In the genomic region with DNA sequence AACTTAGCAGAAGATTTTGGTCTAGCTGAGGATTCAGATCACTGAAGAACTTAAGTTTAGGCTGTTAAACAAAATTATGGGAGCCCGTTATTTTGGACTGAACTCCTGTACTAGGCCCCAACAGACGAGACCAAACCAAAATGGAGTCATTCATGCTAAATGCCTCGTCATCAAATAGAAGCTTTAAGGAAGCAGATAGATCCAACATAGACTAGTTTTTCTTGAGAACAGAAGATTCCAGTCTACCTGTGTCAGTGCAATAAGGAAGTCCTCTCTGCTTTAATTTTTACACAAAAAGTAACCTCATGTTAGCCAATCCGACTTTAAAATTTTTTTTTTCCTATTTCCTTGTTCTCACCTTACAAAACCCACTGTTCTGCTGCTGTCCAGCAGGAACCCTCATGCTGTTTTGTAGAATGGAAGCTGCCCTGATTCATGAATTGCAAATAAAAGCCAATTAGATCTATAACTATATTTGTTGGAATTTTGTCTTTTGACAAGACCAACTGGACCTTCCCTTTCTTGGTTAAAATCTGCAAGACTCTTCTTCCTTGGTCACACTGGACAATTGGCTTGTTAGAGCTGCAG, we compare ENCODE assay signal across 2 cellular contexts.
TF ChIP-seq lines count a peak whose summit lies in the region.

No MANE protein-coding gene starts in this region.

TF ChIP-seq in A549, 52 proteins besides CTCF, POLR2A, EP300 and RAD21 (continued from another document and continues in another):
- TF ChIP-seq, protein P1, sequence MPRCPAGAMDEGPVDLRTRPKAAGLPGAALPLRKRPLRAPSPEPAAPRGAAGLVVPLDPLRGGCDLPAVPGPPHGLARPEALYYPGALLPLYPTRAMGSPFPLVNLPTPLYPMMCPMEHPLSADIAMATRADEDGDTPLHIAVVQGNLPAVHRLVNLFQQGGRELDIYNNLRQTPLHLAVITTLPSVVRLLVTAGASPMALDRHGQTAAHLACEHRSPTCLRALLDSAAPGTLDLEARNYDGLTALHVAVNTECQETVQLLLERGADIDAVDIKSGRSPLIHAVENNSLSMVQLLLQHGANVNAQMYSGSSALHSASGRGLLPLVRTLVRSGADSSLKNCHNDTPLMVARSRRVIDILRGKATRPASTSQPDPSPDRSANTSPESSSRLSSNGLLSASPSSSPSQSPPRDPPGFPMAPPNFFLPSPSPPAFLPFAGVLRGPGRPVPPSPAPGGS (IDR thresholded peaks at IDR 0.05), result no peak
- TF ChIP-seq, protein P2, sequence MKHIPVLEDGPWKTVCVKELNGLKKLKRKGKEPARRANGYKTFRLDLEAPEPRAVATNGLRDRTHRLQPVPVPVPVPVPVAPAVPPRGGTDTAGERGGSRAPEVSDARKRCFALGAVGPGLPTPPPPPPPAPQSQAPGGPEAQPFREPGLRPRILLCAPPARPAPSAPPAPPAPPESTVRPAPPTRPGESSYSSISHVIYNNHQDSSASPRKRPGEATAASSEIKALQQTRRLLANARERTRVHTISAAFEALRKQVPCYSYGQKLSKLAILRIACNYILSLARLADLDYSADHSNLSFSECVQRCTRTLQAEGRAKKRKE (CRISPR knock-in tag; IDR thresholded peaks at IDR 0.05; ENCODE audit: low read depth), result peak; percentile 69
- TF ChIP-seq, protein P3, sequence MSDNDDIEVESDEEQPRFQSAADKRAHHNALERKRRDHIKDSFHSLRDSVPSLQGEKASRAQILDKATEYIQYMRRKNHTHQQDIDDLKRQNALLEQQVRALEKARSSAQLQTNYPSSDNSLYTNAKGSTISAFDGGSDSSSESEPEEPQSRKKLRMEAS (IDR thresholded peaks at IDR 0.05), result no peak
- TF ChIP-seq, protein P4, sequence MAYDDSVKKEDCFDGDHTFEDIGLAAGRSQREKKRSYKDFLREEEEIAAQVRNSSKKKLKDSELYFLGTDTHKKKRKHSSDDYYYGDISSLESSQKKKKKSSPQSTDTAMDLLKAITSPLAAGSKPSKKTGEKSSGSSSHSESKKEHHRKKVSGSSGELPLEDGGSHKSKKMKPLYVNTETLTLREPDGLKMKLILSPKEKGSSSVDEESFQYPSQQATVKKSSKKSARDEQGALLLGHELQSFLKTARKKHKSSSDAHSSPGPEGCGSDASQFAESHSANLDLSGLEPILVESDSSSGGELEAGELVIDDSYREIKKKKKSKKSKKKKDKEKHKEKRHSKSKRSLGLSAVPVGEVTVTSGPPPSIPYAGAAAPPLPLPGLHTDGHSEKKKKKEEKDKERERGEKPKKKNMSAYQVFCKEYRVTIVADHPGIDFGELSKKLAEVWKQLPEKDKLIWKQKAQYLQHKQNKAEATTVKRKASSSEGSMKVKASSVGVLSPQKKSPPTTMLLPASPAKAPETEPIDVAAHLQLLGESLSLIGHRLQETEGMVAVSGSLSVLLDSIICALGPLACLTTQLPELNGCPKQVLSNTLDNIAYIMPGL (CRISPR knock-in tag; IDR thresholded peaks at IDR 0.05; ENCODE audit: borderline replicate concordance), result 0 out of 2 replicates have a peak, but pooled peaks have one; percentile 46
- TF ChIP-seq JUNB (IDR thresholded peaks at IDR 0.05) (no peak), RARB (CRISPR knock-in tag; IDR thresholded peaks at IDR 0.05) (no peak), ZFP36 (IDR thresholded peaks at IDR 0.05; ENCODE audit: borderline replicate concordance, partially characterized antibody) (no peak), CBX8 (IDR thresholded peaks at IDR 0.05) (no peak), HOXB5 (CRISPR knock-in tag; IDR thresholded peaks at IDR 0.05) (peak; percentile 65; the same call in 1 of the 2 replicates), MAFK (IDR thresholded peaks at IDR 0.05; ENCODE audit: partially characterized antibody) (peak; percentile 71), MAZ (IDR thresholded peaks at IDR 0.05; ENCODE audit: borderline replicate concordance, low read depth, low read length) (no peak), SMC3 (IDR thresholded peaks at IDR 0.05) (no peak), HEYL (CRISPR knock-in tag; IDR thresholded peaks at IDR 0.05) (peak; percentile 72; the same call in 1 of the 2 replicates), KDM5A (IDR thresholded peaks at IDR 0.05) (no peak), PHF8 (IDR thresholded peaks at IDR 0.05; ENCODE audit: borderline replicate concordance, low read depth) (no peak), GATA3 (IDR thresholded peaks at IDR 0.05; ENCODE audit: borderline replicate concordance) (no peak), TFCP2L1 (CRISPR knock-in tag; IDR thresholded peaks at IDR 0.05) (no peak), RNF2 (IDR thresholded peaks at IDR 0.05; ENCODE audit: borderline replicate concordance, low read depth) (no peak), EHF (CRISPR knock-in tag; IDR thresholded peaks at IDR 0.05) (peak; percentile 85), HDAC2 (IDR thresholded peaks at IDR 0.05) (no peak), FOSL2 (IDR thresholded peaks at IDR 0.05) (no peak), FOSL2 (CRISPR knock-in tag; IDR thresholded peaks at IDR 0.05) (no peak), TP53 (CRISPR knock-in tag; IDR thresholded peaks at IDR 0.05) (no peak)
- TF ChIP-seq, protein P5, sequence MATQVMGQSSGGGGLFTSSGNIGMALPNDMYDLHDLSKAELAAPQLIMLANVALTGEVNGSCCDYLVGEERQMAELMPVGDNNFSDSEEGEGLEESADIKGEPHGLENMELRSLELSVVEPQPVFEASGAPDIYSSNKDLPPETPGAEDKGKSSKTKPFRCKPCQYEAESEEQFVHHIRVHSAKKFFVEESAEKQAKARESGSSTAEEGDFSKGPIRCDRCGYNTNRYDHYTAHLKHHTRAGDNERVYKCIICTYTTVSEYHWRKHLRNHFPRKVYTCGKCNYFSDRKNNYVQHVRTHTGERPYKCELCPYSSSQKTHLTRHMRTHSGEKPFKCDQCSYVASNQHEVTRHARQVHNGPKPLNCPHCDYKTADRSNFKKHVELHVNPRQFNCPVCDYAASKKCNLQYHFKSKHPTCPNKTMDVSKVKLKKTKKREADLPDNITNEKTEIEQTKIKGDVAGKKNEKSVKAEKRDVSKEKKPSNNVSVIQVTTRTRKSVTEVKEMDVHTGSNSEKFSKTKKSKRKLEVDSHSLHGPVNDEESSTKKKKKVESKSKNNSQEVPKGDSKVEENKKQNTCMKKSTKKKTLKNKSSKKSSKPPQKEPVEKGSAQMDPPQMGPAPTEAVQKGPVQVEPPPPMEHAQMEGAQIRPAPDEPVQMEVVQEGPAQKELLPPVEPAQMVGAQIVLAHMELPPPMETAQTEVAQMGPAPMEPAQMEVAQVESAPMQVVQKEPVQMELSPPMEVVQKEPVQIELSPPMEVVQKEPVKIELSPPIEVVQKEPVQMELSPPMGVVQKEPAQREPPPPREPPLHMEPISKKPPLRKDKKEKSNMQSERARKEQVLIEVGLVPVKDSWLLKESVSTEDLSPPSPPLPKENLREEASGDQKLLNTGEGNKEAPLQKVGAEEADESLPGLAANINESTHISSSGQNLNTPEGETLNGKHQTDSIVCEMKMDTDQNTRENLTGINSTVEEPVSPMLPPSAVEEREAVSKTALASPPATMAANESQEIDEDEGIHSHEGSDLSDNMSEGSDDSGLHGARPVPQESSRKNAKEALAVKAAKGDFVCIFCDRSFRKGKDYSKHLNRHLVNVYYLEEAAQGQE (IDR thresholded peaks at IDR 0.05), result no peak

TF ChIP-seq in HCT116, 20 proteins besides CTCF, POLR2A, EP300 and RAD21 (continued from another document):
- TF ChIP-seq ELF1 (IDR thresholded peaks at IDR 0.05; ENCODE audit: borderline replicate concordance, low read depth) (no peak), POLR2AphosphoS5 (IDR thresholded peaks at IDR 0.05; ENCODE audit: low read depth, low read length) (no peak), EZH2 (IDR thresholded peaks at IDR 0.05) (no peak), CEBPB (IDR thresholded peaks at IDR 0.05; ENCODE audit: low read depth) (no peak), EGR1 (IDR thresholded peaks at IDR 0.05; ENCODE audit: low read depth) (no peak), SRF (IDR thresholded peaks at IDR 0.05; ENCODE audit: low read depth) (no peak), CBX3 (IDR thresholded peaks at IDR 0.05; ENCODE audit: low read depth) (no peak), SP1 (IDR thresholded peaks at IDR 0.05; ENCODE audit: low read depth) (no peak), EZH2phosphoT487 (IDR thresholded peaks at IDR 0.05; ENCODE audit: borderline replicate concordance) (no peak), ZNF274 (IDR thresholded peaks at IDR 0.05; ENCODE audit: low read depth, low read length) (no peak), FOSL1 (IDR thresholded peaks at IDR 0.05; ENCODE audit: low read depth) (no peak), SIN3A (IDR thresholded peaks at IDR 0.05; ENCODE audit: low read depth) (no peak), ZFX (IDR thresholded peaks at IDR 0.05) (no peak)
- TF ChIP-seq, protein P3 (IDR thresholded peaks at IDR 0.05), result no peak
- TF ChIP-seq, protein P5 (IDR thresholded peaks at IDR 0.05; ENCODE audit: low read depth), result no peak
- TF ChIP-seq, protein P6, sequence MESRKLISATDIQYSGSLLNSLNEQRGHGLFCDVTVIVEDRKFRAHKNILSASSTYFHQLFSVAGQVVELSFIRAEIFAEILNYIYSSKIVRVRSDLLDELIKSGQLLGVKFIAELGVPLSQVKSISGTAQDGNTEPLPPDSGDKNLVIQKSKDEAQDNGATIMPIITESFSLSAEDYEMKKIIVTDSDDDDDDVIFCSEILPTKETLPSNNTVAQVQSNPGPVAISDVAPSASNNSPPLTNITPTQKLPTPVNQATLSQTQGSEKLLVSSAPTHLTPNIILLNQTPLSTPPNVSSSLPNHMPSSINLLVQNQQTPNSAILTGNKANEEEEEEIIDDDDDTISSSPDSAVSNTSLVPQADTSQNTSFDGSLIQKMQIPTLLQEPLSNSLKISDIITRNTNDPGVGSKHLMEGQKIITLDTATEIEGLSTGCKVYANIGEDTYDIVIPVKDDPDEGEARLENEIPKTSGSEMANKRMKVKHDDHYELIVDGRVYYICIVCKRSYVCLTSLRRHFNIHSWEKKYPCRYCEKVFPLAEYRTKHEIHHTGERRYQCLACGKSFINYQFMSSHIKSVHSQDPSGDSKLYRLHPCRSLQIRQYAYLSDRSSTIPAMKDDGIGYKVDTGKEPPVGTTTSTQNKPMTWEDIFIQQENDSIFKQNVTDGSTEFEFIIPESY (IDR thresholded peaks at IDR 0.05; ENCODE audit: extremely low read depth, insufficient replicate concordance, low read length), result no peak
- TF ChIP-seq, protein P7, sequence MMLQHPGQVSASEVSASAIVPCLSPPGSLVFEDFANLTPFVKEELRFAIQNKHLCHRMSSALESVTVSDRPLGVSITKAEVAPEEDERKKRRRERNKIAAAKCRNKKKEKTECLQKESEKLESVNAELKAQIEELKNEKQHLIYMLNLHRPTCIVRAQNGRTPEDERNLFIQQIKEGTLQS (IDR thresholded peaks at IDR 0.05), result no peak
